8 cellular contexts compared by ENCODE assay signal in the genomic region with DNA sequence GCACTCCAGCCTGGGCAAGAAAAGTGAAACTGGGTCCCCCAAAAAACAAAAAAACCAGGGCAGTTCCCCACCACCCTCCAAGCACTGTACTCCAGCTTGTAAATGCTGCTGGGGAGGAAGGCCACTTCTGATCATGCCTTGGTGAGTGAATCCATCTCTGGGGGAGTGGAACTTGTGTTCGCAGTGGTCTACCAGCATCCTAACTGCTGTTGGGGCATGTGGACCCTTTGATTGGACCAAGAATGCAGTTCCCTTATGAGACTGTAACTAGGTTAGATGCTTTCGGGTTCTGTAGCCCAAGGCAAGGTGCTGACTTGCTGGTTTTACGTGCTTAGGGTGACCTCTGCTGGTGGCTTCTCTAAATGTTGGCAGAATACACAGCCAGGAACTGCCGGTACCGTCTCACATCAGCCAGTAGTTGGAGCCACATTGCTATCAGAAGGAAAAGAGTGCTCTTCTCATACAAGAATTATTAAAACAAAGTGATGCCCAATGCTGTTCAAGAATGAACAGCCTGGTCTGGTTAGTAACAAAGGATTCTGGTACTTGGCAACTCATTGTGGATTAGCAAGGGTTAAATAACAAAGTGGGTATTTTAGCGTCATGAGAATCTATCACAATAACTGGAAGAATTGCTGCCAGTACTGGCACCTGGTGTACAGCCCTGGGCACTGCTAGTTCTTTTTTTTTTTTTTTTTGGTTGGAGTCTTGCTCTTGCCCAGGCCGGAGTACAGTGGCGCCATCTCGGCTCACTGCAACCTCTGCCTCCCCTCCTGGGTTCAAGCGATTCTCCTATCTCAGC. TPM values are rescaled to one million over a fixed set of nuclear protein-coding genes. Genes with fewer than 3 reads are reported as not detected.
A peak's percentile ranks its signal among the peaks of the same experiment; 100 is the strongest.
DNase-seq lines count a peak whose midpoint lies in the region; ATAC-seq, FAIRE-seq and TF ChIP-seq lines count a peak whose summit lies in the region.

No MANE protein-coding gene starts in this region.

- no TSS peak for BruUV-seq in Calu3 (replicated peaks; lab: Mats Ljungman, UMichigan)

- TF ChIP-seq CTCF in Calu3 (IDR thresholded peaks at IDR 0.05; ENCODE audit: unreplicated experiment) (peak; percentile 84), H1 (IDR thresholded peaks at IDR 0.05; ENCODE audit: control extremely low read depth in 1 of 3, insufficient read depth in 1 of 3, low read depth in 1 of 3, low read length in 3 of 3) (peak; percentile 79 to 99 (median 99))

- H3K79me1 ChIP-seq in H1 (ENCODE audit: low read depth, low read length): no peaks in the 10 kb centered on the region

- POLR2A ChIA-PET in H1 (lab: Charles Lee; ENCODE audit: partially characterized antibody): interaction anchor here (0.5 to 1.3 kb wide), 5 partner anchors 10 to 269 kb away, joined by 3 read pairs; partner anchors contain the start of gene RNASEH2C

- no peak overlapping the region for H2BK120ac ChIP-seq in H1 (replicated peaks; ENCODE audit: low read depth, low read length)

- peaks cover 0 to 3% of the 10 kb centered on the region in 2 experiments for H4K20me1 ChIP-seq in H1 (replicated peaks in 1 of 2; ENCODE audit: control insufficient read depth in 1 of 2, insufficient read depth in 2 of 2, low read length in 2 of 2)

- H3K27ac ChIP-seq in H1 (ENCODE audit: low read depth, low read length) (no peak overlapping the region), mesodermal cell (ENCODE audit: low read depth, low read length, severe bottlenecking) (peak overlapping the region; percentile 29)

- H3K9me3 ChIP-seq in H1 (ENCODE audit: insufficient read depth in 2 of 2, low read depth in 1 of 2, low read length in 1 of 2): no peaks in the 10 kb centered on the region
- H3K9me3 ChIP-seq in mesodermal cell (ENCODE audit: control insufficient read depth, low read length): no peaks in the 10 kb centered on the region

- no peaks in the 10 kb centered on the region; a peak in 1 of 7 replicates for H3K27me3 ChIP-seq in H1 (replicated peaks in 1 of 4; ENCODE audit: control insufficient read depth in 3 of 4, extremely low read depth in 1 of 4, insufficient read depth in 3 of 4, low read length in 3 of 4)

- H3K27me3 Mint-ChIP-seq in Calu3 (ENCODE audit: unreplicated experiment): no peaks in the 10 kb centered on the region

- H3K4me1 ChIP-seq in H1 (replicated peaks in 1 of 4; ENCODE audit: control insufficient read depth in 3 of 4, insufficient read depth in 4 of 4, low read length in 3 of 4): no peaks in the 10 kb centered on the region
- no peaks in the 10 kb centered on the region for H3K4me1 ChIP-seq in mesodermal cell (ENCODE audit: control insufficient read depth, insufficient read depth, low read length, poor library complexity, severe bottlenecking)

- no peak overlapping the region for H2BK20ac ChIP-seq in H1 (ENCODE audit: low read length)

- H3K56ac ChIP-seq in H1 (replicated peaks; ENCODE audit: insufficient read length, low read depth, low read length): no peak overlapping the region

- no peaks in the 10 kb centered on the region for H3K9me3 Mint-ChIP-seq in Calu3 (ENCODE audit: low read depth, unreplicated experiment)

- ATAC-seq in GM21447 (IDR thresholded peaks at IDR 0.05; ENCODE audit: unreplicated experiment): peak; percentile 94

- H3K27ac Mint-ChIP-seq in Calu3 (ENCODE audit: unreplicated experiment): no peak overlapping the region

- peak; percentile 99 for FAIRE-seq in H1 (lab: Jason Lieb, UNC)

- H2BK5ac ChIP-seq in H1 (ENCODE audit: low read depth, low read length): no peak overlapping the region

- intact Hi-C loops in Calu3 (cut with micrococcal nuclease; ENCODE audit: unreplicated experiment): loop anchor here (1.0 to 10.0 kb wide), 2 partner anchors 104 to 278 kb away; partner anchors contain the start of gene FIBP

- no peak overlapping the region for H3K4ac ChIP-seq in H1 (replicated peaks; ENCODE audit: insufficient read length, low read depth, low read length)

- no peak overlapping the region for H3K9ac ChIP-seq in H1 (replicated peaks in 1 of 4; ENCODE audit: extremely low read depth in 1 of 4, low read depth in 3 of 4, low read length in 3 of 4)

- no peak overlapping the region for H3K14ac ChIP-seq in H1 (ENCODE audit: insufficient read length)

- H3K23ac ChIP-seq in H1 (ENCODE audit: insufficient read length): no peak overlapping the region

- peak; percentile 90 for DNase-seq in Calu3
- DNase-seq in HuH-7 (ENCODE audit: low spot score): peak; percentile 77
- peak; percentile 86 for DNase-seq in NOMO-1 treated with dmso at 0.1 percent for 144 hours (lab: John Stamatoyannopoulos, UW; ENCODE audit: unreplicated experiment)
- DNase-seq in activated CD8-positive, alpha-beta memory T cell treated with anti-CD3 and anti-CD28 coated beads for 4 hours (ENCODE audit: low read depth in 2 of 2): peak; percentile 82 to 83
- DNase-seq in H1 (ENCODE audit: low read depth in 1 of 2, low spot score in 2 of 2): peak; percentile 78 to 90
- peak; percentile 78 for DNase-seq in stimulated activated CD8-positive, alpha-beta memory T cell treated with anti-CD3 and anti-CD28 coated beads, Interleukin-4, amount 100 ng/mL, for 24 hours (ENCODE audit: low read depth)

- no peak overlapping the region for H3K18ac ChIP-seq in H1 (ENCODE audit: extremely low read depth, low read length)

- H3K36me3 Mint-ChIP-seq in Calu3 (ENCODE audit: insufficient read depth, unreplicated experiment): peaks cover 16% of the 10 kb centered on the region

- TF ChIP-seq RAD21 in H1 (IDR thresholded peaks at IDR 0.05 in 1 of 2, conservative IDR thresholded peaks at IDR 0.05 in 1 of 2; ENCODE audit: low read depth in 2 of 2, low read length in 2 of 2): peak; percentile 96

- no peaks in the 10 kb centered on the region for H3K79me2 ChIP-seq in H1 (ENCODE audit: control insufficient read depth in 1 of 2, insufficient read depth in 2 of 2, low read length in 2 of 2)

- CTCF ChIA-PET in Calu3 (lab: Charles Lee): interaction anchor here (0.7 to 2.0 kb wide), 5 partner anchors 23 to 104 kb away, joined by 3 to 17 read pairs (median 3); partner anchors contain the start of gene FIBP
- CTCF ChIA-PET in H1 (lab: Charles Lee; ENCODE audit: partially characterized antibody): interaction anchor here (0.7 to 18.4 kb wide), 40 partner anchors 9 to 446 kb away, joined by 3 to 281 read pairs (median 4); partner anchors contain the start of genes CCDC85B, CTSW, FIBP and KAT5

- no peak for TF ChIP-seq POLR2A in H1 (IDR thresholded peaks at IDR 0.05; ENCODE audit: control extremely low read depth in 1 of 2, low read depth in 2 of 2, low read length in 2 of 2)

- no peaks in the 10 kb centered on the region for H3K36me3 ChIP-seq in H1 (ENCODE audit: control insufficient read depth in 2 of 4, insufficient read depth in 4 of 4, low read length in 3 of 4)
- H3K36me3 ChIP-seq in mesodermal cell (ENCODE audit: control insufficient read depth, insufficient read depth, low read length): peaks cover 28% of the 10 kb centered on the region

- H4K8ac ChIP-seq in H1 (ENCODE audit: extremely low read depth, insufficient read depth, low read length): no peak overlapping the region

- H2AK5ac ChIP-seq in H1 (ENCODE audit: low read depth, low read length): no peak overlapping the region

- H3K23me2 ChIP-seq in H1 (ENCODE audit: low read depth, low read length): no peaks in the 10 kb centered on the region

- no peak overlapping the region for H3K4me2 ChIP-seq in H1 (ENCODE audit: insufficient read depth in 1 of 2, low read depth in 2 of 2, low read length in 2 of 2)

- no peak for TF ChIP-seq EP300 in H1 (IDR thresholded peaks at IDR 0.05; ENCODE audit: borderline replicate concordance in 1 of 2, low read depth in 2 of 2, low read length in 2 of 2)

- H2BK12ac ChIP-seq in H1 (ENCODE audit: low read depth, low read length): no peak overlapping the region

- no peak overlapping the region for H3K4me3 Mint-ChIP-seq in Calu3 (ENCODE audit: low read depth, unreplicated experiment)

- no peak overlapping the region for H2BK15ac ChIP-seq in H1 (ENCODE audit: low read length)

- no peaks in the 10 kb centered on the region for H3K4me1 Mint-ChIP-seq in Calu3 (ENCODE audit: low read depth, unreplicated experiment)

- no peak overlapping the region for H4K91ac ChIP-seq in H1 (replicated peaks; ENCODE audit: insufficient read length, low read length)

- H4K5ac ChIP-seq in H1 (ENCODE audit: insufficient read length, low read depth, low read length): no peak overlapping the region

- H3K4me3 ChIP-seq in H1 (ENCODE audit: extremely low read depth in 1 of 4, insufficient read depth in 2 of 4, low read depth in 3 of 4, low read length in 4 of 4) (no peak overlapping the region), mesodermal cell (ENCODE audit: extremely low read depth, insufficient read depth, low read length, poor library complexity, severe bottlenecking) (no peak overlapping the region)

- WGBS in H1 (ENCODE audit: extremely low coverage in 1 of 2, insufficient coverage in 1 of 2, insufficient read length in 1 of 2, insufficient replicate concordance in 2 of 2, low coverage in 1 of 2, low lambda C conversion rate in 2 of 2, missing lambda C conversion rate in 1 of 2), 2 experiments: 46% methylated on average over 9 of the region's 10 CpGs; no CpG with 5 or more reads in 1 of the 2 experiments
- 13 to 41% methylated on average over 3 to 7 of the region's 10 CpGs for WGBS in mesodermal cell (ENCODE audit: insufficient coverage in 2 of 2), 2 experiments

- H2AFZ ChIP-seq in H1 (ENCODE audit: low read length): no peak overlapping the region

RNA-seq across cellular contexts. Expression of gene EIF1AD, which starts 13.0 kb away (rescaled TPM):
- total RNA-seq in Calu3 (2022): 55.1 and 61.1 TPM in 2 replicates
- total RNA-seq in H1 (2021; fragmentation: NEBNext Ultra II Directional; extraction: Animal tissue kit (Norgen Biotek cat#: 25700)): 35.8 and 39.9 TPM in 2 replicates
- 29.5 and 32.6 TPM in 2 replicates for polyA plus RNA-seq in H1 (2011; rRNA removed)
- 31.9 TPM for polyA plus RNA-seq in H1 (2011; cell fraction: cytosol; rRNA removed)
- polyA plus RNA-seq in H1 (2011; cell fraction: nucleus; rRNA removed): 21.0 TPM
- polyA plus RNA-seq in H1 (2012, experiment 1 of 2): 27.2 to 28.5 TPM (median 27.4 TPM) in 4 replicates
- 17.3 TPM for polyA plus RNA-seq in H1 (2012, experiment 2 of 2)
- 22.8 TPM for polyA plus RNA-seq in H1 (2013, experiment 1 of 2)
- 22.6 TPM for polyA plus RNA-seq in H1 (2013, experiment 2 of 2)
- polyA minus RNA-seq in H1 (2011; rRNA and poly(A)+ RNA removed): 55.2 and 66.1 TPM in 2 replicates
- 21.1 TPM for polyA minus RNA-seq in H1 (2011; cell fraction: cytosol; rRNA and poly(A)+ RNA removed)
- 16.9 TPM for polyA minus RNA-seq in H1 (2011; cell fraction: nucleus; rRNA and poly(A)+ RNA removed)
- polyA plus RNA-seq in mesodermal cell (2013, experiment 1 of 2): 24.3 TPM
- 24.2 TPM for polyA plus RNA-seq in mesodermal cell (2013, experiment 2 of 2)

RNA-seq across cellular contexts. Expression of gene BANF1, which starts 13.3 kb away (rescaled TPM):
- total RNA-seq in Calu3 (2022): 248 and 266 TPM in 2 replicates
- 330 and 345 TPM in 2 replicates for total RNA-seq in H1 (2021; fragmentation: NEBNext Ultra II Directional; extraction: Animal tissue kit (Norgen Biotek cat#: 25700))
- polyA plus RNA-seq in H1 (2011; rRNA removed): 467 and 516 TPM in 2 replicates
- 279 TPM for polyA plus RNA-seq in H1 (2011; cell fraction: cytosol; rRNA removed)
- 196 TPM for polyA plus RNA-seq in H1 (2011; cell fraction: nucleus; rRNA removed)
- 272 to 330 TPM (median 304 TPM) in 4 replicates for polyA plus RNA-seq in H1 (2012, experiment 1 of 2)
- polyA plus RNA-seq in H1 (2012, experiment 2 of 2): 664 TPM
- polyA plus RNA-seq in H1 (2013, experiment 1 of 2): 388 TPM
- 393 TPM for polyA plus RNA-seq in H1 (2013, experiment 2 of 2)
- polyA minus RNA-seq in H1 (2011; rRNA and poly(A)+ RNA removed): 77.9 and 102 TPM in 2 replicates
- polyA minus RNA-seq in H1 (2011; cell fraction: cytosol; rRNA and poly(A)+ RNA removed): 63.5 TPM
- polyA minus RNA-seq in H1 (2011; cell fraction: nucleus; rRNA and poly(A)+ RNA removed): 47.2 TPM
- polyA plus RNA-seq in mesodermal cell (2013, experiment 1 of 2): 163 TPM
- polyA plus RNA-seq in mesodermal cell (2013, experiment 2 of 2): 152 TPM

RNA-seq across cellular contexts. Expression of gene CST6, which starts 22.8 kb away (rescaled TPM):
- total RNA-seq in Calu3 (2022): 21.5 and 27.2 TPM in 2 replicates
- total RNA-seq in H1 (2021; fragmentation: NEBNext Ultra II Directional; extraction: Animal tissue kit (Norgen Biotek cat#: 25700)): 1.6 and 1.8 TPM in 2 replicates
- polyA plus RNA-seq in H1 (2011; rRNA removed): 7.6 and 8.6 TPM in 2 replicates
- polyA plus RNA-seq in H1 (2011; cell fraction: cytosol; rRNA removed): 7.3 TPM
- 5.4 TPM for polyA plus RNA-seq in H1 (2011; cell fraction: nucleus; rRNA removed)
- polyA plus RNA-seq in H1 (2012, experiment 1 of 2): 1.7 to 3.7 TPM (median 3.2 TPM) in 4 replicates
- polyA plus RNA-seq in H1 (2012, experiment 2 of 2): 2.0 TPM
- polyA plus RNA-seq in H1 (2013, experiment 1 of 2): 2.4 TPM
- polyA plus RNA-seq in H1 (2013, experiment 2 of 2): 3.8 TPM
- 1.0 TPM in 1 of 2 replicates, not detected in the other for polyA minus RNA-seq in H1 (2011; rRNA and poly(A)+ RNA removed)
- polyA minus RNA-seq in H1 (2011; cell fraction: cytosol; rRNA and poly(A)+ RNA removed): not detected
- not detected for polyA minus RNA-seq in H1 (2011; cell fraction: nucleus; rRNA and poly(A)+ RNA removed)
- polyA plus RNA-seq in mesodermal cell (2013, experiment 1 of 2): not detected
- polyA plus RNA-seq in mesodermal cell (2013, experiment 2 of 2): not detected

RNA-seq across cellular contexts. Expression of gene SART1, which starts 27.5 kb away (rescaled TPM):
- total RNA-seq in Calu3 (2022): 47.2 and 48.3 TPM in 2 replicates
- total RNA-seq in H1 (2021; fragmentation: NEBNext Ultra II Directional; extraction: Animal tissue kit (Norgen Biotek cat#: 25700)): 46.1 and 48.5 TPM in 2 replicates
- polyA plus RNA-seq in H1 (2011; rRNA removed): 9.7 and 22.4 TPM in 2 replicates
- 19.6 TPM for polyA plus RNA-seq in H1 (2011; cell fraction: cytosol; rRNA removed)
- 45.1 TPM for polyA plus RNA-seq in H1 (2011; cell fraction: nucleus; rRNA removed)
- polyA plus RNA-seq in H1 (2012, experiment 1 of 2): 56.4 to 71.5 TPM (median 64.2 TPM) in 4 replicates
- polyA plus RNA-seq in H1 (2012, experiment 2 of 2): 25.3 TPM
- 38.5 TPM for polyA plus RNA-seq in H1 (2013, experiment 1 of 2)
- polyA plus RNA-seq in H1 (2013, experiment 2 of 2): 42.5 TPM
- 4.5 and 11.0 TPM in 2 replicates for polyA minus RNA-seq in H1 (2011; rRNA and poly(A)+ RNA removed)
- 14.8 TPM for polyA minus RNA-seq in H1 (2011; cell fraction: cytosol; rRNA and poly(A)+ RNA removed)
- polyA minus RNA-seq in H1 (2011; cell fraction: nucleus; rRNA and poly(A)+ RNA removed): 14.4 TPM
- 49.8 TPM for polyA plus RNA-seq in mesodermal cell (2013, experiment 1 of 2)
- 32.1 TPM for polyA plus RNA-seq in mesodermal cell (2013, experiment 2 of 2)

RNA-seq across cellular contexts. Expression of gene CATSPER1, which starts 37.3 kb away (rescaled TPM):
- total RNA-seq in Calu3 (2022): 1.0 and 2.6 TPM in 2 replicates
- total RNA-seq in H1 (2021; fragmentation: NEBNext Ultra II Directional; extraction: Animal tissue kit (Norgen Biotek cat#: 25700)): not detected in 2 replicates
- not detected in 2 replicates for polyA plus RNA-seq in H1 (2011; rRNA removed)
- not detected for polyA plus RNA-seq in H1 (2011; cell fraction: cytosol; rRNA removed)
- 0.07 TPM for polyA plus RNA-seq in H1 (2011; cell fraction: nucleus; rRNA removed)
- not detected in 4 replicates for polyA plus RNA-seq in H1 (2012, experiment 1 of 2)
- not detected for polyA plus RNA-seq in H1 (2012, experiment 2 of 2)
- polyA plus RNA-seq in H1 (2013, experiment 1 of 2): not detected
- polyA plus RNA-seq in H1 (2013, experiment 2 of 2): not detected
- not detected in 2 replicates for polyA minus RNA-seq in H1 (2011; rRNA and poly(A)+ RNA removed)
- polyA minus RNA-seq in H1 (2011; cell fraction: cytosol; rRNA and poly(A)+ RNA removed): not detected
- not detected for polyA minus RNA-seq in H1 (2011; cell fraction: nucleus; rRNA and poly(A)+ RNA removed)
- 0.96 TPM for polyA plus RNA-seq in mesodermal cell (2013, experiment 1 of 2)
- 0.35 TPM for polyA plus RNA-seq in mesodermal cell (2013, experiment 2 of 2)
